8 cellular contexts compared by ENCODE assay signal in genomic region chr10:4902571-4903011, GRCh38.
A peak's percentile ranks its signal among the peaks of the same experiment; 100 is the strongest.
DNase-seq lines count a peak whose midpoint lies in the region; ATAC-seq and FAIRE-seq lines count a peak whose summit lies in the region.

No MANE protein-coding gene starts in this region.

- DNase-seq in GM18507 (ENCODE audit: extremely low spot score, insufficient read length, low read depth) (no peak), cerebellar cortex (ENCODE audit: low spot score) (peak; percentile 3), myocyte (ENCODE audit: low read depth) (peak; percentile 12), iPS-NIHi11 (ENCODE audit: low spot score) (no peak), DMS53 (lab: John Stamatoyannopoulos, UW) (no peak)

- peak; percentile 21 for FAIRE-seq in GM18507 (lab: Jason Lieb, UNC)

- ATAC-seq in HG02870 (IDR thresholded peaks at IDR 0.05; ENCODE audit: unreplicated experiment) (peak; percentile 77), HG03159 (IDR thresholded peaks at IDR 0.05; ENCODE audit: unreplicated experiment) (no peak), HG03565 (IDR thresholded peaks at IDR 0.05; ENCODE audit: unreplicated experiment) (no peak)

Comparison
In these comparisons a context has a peak if more than half of its experiments do, and no peak if none do; other contexts are left out.
1. DNase-seq: peak in cerebellar cortex (single experiment) and myocyte (single experiment); none in GM18507 (single experiment), iPS-NIHi11 (single experiment) and DMS53 (single experiment).